Comparison of ENCODE assay signal across 21 cellular contexts in genomic region chr1:212475151-212475550, GRCh38.
"Had no signal": no experiment of that assay in that cellular context is flagged by ENCODE, and none has a peak within 500 bp of the region (broad histone marks: within the 10 kb centered on the region; RNA-seq: fewer than 3 reads in every experiment).

No MANE protein-coding gene starts in this region.

- H2AFZ ChIP-seq: neural progenitor cell, parathyroid adenoma had no signal

- H3K4me1 ChIP-seq: parathyroid adenoma, prostate gland, right atrium auricular region had no signal

- H3K4me3 Mint-ChIP-seq: mesothelial cell of epicardium; naive thymus-derived CD4-positive, alpha-beta T cell; nephron; neural progenitor cell; stimulated activated effector memory CD8-positive, alpha-beta T cell treated with anti-CD3 and anti-CD28 coated beads, Interleukin-12 subunit alpha, Interleukin-12 subunit beta, amount 100 ng/mL, for 72 hours had no signal

- H3K36me3 Mint-ChIP-seq: mesothelial cell of epicardium; naive thymus-derived CD4-positive, alpha-beta T cell; neural progenitor cell; stimulated activated effector memory CD8-positive, alpha-beta T cell treated with anti-CD3 and anti-CD28 coated beads, Interleukin-12 subunit alpha, Interleukin-12 subunit beta, amount 100 ng/mL, for 72 hours had no signal

- H3K27me3 ChIP-seq: neural progenitor cell, right atrium auricular region, transverse colon, vagina had no signal

- H3K4me2 ChIP-seq: neural progenitor cell, smooth muscle cell had no signal

- ATAC-seq: left lobe of liver; naive thymus-derived CD4-positive, alpha-beta T cell; sciatic nerve; stimulated activated effector memory CD8-positive, alpha-beta T cell treated with anti-CD3 and anti-CD28 coated beads, Interleukin-12 subunit alpha, Interleukin-12 subunit beta, amount 100 ng/mL, for 72 hours had no signal

- H3K9ac ChIP-seq: neural progenitor cell, parathyroid adenoma had no signal

- H3K9me3 Mint-ChIP-seq: mesothelial cell of epicardium; naive thymus-derived CD4-positive, alpha-beta T cell; nephron; neural progenitor cell; stimulated activated effector memory CD8-positive, alpha-beta T cell treated with anti-CD3 and anti-CD28 coated beads, Interleukin-12 subunit alpha, Interleukin-12 subunit beta, amount 100 ng/mL, for 72 hours had no signal

- H3K27ac Mint-ChIP-seq: mesothelial cell of epicardium; naive thymus-derived CD4-positive, alpha-beta T cell; nephron; neural progenitor cell; stimulated activated effector memory CD8-positive, alpha-beta T cell treated with anti-CD3 and anti-CD28 coated beads, Interleukin-12 subunit alpha, Interleukin-12 subunit beta, amount 100 ng/mL, for 72 hours had no signal

- H3K79me2 ChIP-seq: parathyroid adenoma had no signal

- DNase-seq: cortex of kidney; effector CD4-positive, alpha-beta T cell; mesenchymal stem cell; naive thymus-derived CD4-positive, alpha-beta T cell; stimulated activated CD4-positive, alpha-beta T cell treated with anti-CD3 and anti-CD28 coated beads, Interleukin-12 subunit alpha, Interleukin-12 subunit beta, amount 100 ng/mL, for 4 hours; stimulated activated CD4-positive, alpha-beta T cell treated with anti-CD3 and anti-CD28 coated beads, Interleukin-1b, Interleukin-23, amount 100 ng/mL, for 48 hours; stimulated activated CD4-positive, alpha-beta T cell treated with anti-CD3 and anti-CD28 coated beads, Interleukin-4, amount 100 ng/mL, for 24 hours; stimulated activated naive CD4-positive, alpha-beta T cell treated with Interleukin-2 at 50 U/mL for 16 hours; stomach; transverse colon had no signal

- H3K9me3 ChIP-seq: prostate gland, right atrium auricular region, stomach, transverse colon, vagina had no signal

- H3K27ac ChIP-seq: neural progenitor cell, parathyroid adenoma, prostate gland, right atrium auricular region, stomach, transverse colon, vagina had no signal
